ENCODE assay signal across 16 cellular contexts in the genomic region with DNA sequence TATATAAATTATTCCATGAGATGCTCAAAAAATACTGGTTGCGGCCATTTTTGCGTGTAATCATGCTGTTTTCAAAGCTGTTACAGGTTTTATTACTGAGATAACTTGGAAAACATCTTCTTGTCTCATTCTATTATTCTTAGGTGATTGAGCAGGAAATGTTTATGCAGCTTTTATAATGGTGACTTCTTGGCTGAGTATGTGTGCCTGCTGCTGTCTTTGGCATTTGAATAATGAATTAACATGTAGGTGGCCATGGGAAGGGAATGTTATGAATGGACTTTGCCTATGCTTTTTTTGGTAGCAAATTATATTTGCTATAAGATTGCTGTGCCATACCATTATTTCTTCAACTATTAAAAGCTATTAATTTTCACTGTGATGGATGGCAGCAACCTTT. TPM values are rescaled to one million over a fixed set of nuclear protein-coding genes. Genes with fewer than 3 reads are reported as not detected.
DNase-seq lines count a peak whose midpoint lies in the region; ATAC-seq and TF ChIP-seq lines count a peak whose summit lies in the region.
"Had no signal": no experiment of that assay in that cellular context is flagged by ENCODE, and none has a peak within 500 bp of the region (broad histone marks: within the 10 kb centered on the region; RNA-seq: fewer than 3 reads in every experiment).

No MANE protein-coding gene starts in this region.

- no peak overlapping the region for H3K27ac ChIP-seq in RWPE1
- H3K27ac ChIP-seq: GM23248, SK-N-MC had no signal

- H3K36me3 ChIP-seq in skeletal muscle satellite cell (ENCODE audit: insufficient read depth, low read length): no peaks in the 10 kb centered on the region

- no peak overlapping the region for H3K9ac ChIP-seq in skeletal muscle satellite cell (ENCODE audit: low read depth, low read length)
- H3K9ac ChIP-seq: GM23248 had no signal

- CTCF ChIA-PET in RWPE1 (lab: Yijun Ruan, JAX): no interaction called here

- peak overlapping the region; percentile 38 for H3K4me2 ChIP-seq in skeletal muscle satellite cell (ENCODE audit: low read length)

- no peak for ATAC-seq in HG03159 (IDR thresholded peaks at IDR 0.05; ENCODE audit: unreplicated experiment)
- ATAC-seq: K562 had no signal

- H3K4me1 ChIP-seq in skeletal muscle satellite cell (ENCODE audit: control insufficient read depth, insufficient read depth, low read length): peaks cover 69% of the 10 kb centered on the region

- no peaks in the 10 kb centered on the region for H3K9me3 ChIP-seq in skeletal muscle satellite cell (replicated peaks; ENCODE audit: low read length)

- POLR2A ChIA-PET in RWPE1 (lab: Yijun Ruan, JAX; ENCODE audit: low non-redundant PET): no interaction called here

- H3K27me3 ChIP-seq in skeletal muscle satellite cell (ENCODE audit: control insufficient read depth, insufficient read depth, low read length): no peaks in the 10 kb centered on the region

- H3K4me3 ChIP-seq in skeletal muscle satellite cell (ENCODE audit: low read length): no peak overlapping the region
- H3K4me3 ChIP-seq: GM23248, K562, SK-N-MC had no signal

- DNase-seq in NCI-H1417 treated with DMSO at 0.1 percent for 48 hours (lab: John Stamatoyannopoulos, UW) (peak; percentile 44), NCI-H69 (lab: John Stamatoyannopoulos, UW) (peak; percentile 34), dermis blood vessel endothelial cell (peak; percentile 34), RWPE1 (ENCODE audit: low spot score) (no peak), cortex of kidney (lab: John Stamatoyannopoulos, UW) (no peak)
- DNase-seq: ACHN, DND-41, GDM1, GM23248, HCEC 1CT, NCI-H1105 treated with DMSO at 0.1 percent for 48 hours, SHP77 had no signal

- no peak for TF ChIP-seq CTCF in RWPE1 (conservative IDR thresholded peaks at IDR 0.05; ENCODE audit: low read depth)

RNA-seq across cellular contexts. Expression of a gene that starts 52.6 kb away (rescaled TPM):
- 32.2 and 35.4 TPM in 2 replicates for total RNA-seq in dermis blood vessel endothelial cell
- total RNA-seq in skeletal muscle satellite cell (2012; rRNA removed): 36.2 and 36.3 TPM in 2 replicates

Comparison
In these comparisons a context has a peak if more than half of its experiments do, and no peak if none do; other contexts are left out.
1. DNase-seq: peak in NCI-H1417 treated with DMSO at 0.1 percent for 48 hours (single experiment), NCI-H69 (single experiment) and dermis blood vessel endothelial cell (single experiment); none in RWPE1 (single experiment) and cortex of kidney (single experiment).